In genomic region chr6:89311853-89312531, GRCh38 we compare ENCODE assay signal across 1 cellular context.
A peak's percentile ranks its signal among the peaks of the same experiment; 100 is the strongest.
TF ChIP-seq lines count a peak whose summit lies in the region.

No MANE protein-coding gene starts in this region.

TF ChIP-seq in HepG2, 621 proteins besides CTCF, POLR2A, EP300 and RAD21 (continued from another document):
- TF ChIP-seq ZFAT (CRISPR knock-in tag; conservative IDR thresholded peaks at IDR 0.05) (no peak), BORCS8-MEF2B (CRISPR knock-in tag; IDR thresholded peaks at IDR 0.05) (0 out of 2 replicates have a peak, but pooled peaks have one; percentile 18), ZSCAN21 (CRISPR knock-in tag; IDR thresholded peaks at IDR 0.05; ENCODE audit: borderline replicate concordance) (no peak), ZNF382 (CRISPR knock-in tag; IDR thresholded peaks at IDR 0.05; ENCODE audit: borderline replicate concordance) (no peak), TFDP1 (CRISPR knock-in tag; IDR thresholded peaks at IDR 0.05; ENCODE audit: borderline replicate concordance) (no peak), ZNF563 (CRISPR knock-in tag; IDR thresholded peaks at IDR 0.05) (peak; percentile 34; the same call in 1 of the 2 replicates)
